ENCODE assay signal across 11 cellular contexts in the genomic region with DNA sequence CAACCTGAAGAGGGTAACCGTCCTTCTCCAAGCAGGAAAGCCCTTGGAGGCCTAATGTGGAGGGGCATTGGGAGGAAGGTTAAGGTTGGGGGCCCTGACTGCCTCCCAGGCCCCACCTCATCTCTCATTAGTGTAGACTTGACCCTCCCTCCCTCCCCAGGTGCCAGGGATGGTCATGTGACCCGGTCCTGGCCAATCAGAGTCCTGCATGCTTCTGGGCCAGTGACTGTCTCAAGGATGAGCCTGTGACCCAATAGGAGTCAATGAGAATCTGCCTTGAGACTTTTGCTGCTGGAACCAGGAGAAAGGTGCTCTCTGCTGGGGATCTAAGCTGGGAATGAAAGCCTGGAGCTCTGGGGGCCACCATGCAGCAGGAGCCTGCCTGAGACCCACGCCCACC.
A peak's percentile ranks its signal among the peaks of the same experiment; 100 is the strongest.
DNase-seq lines count a peak whose midpoint lies in the region; ATAC-seq, FAIRE-seq and TF ChIP-seq lines count a peak whose summit lies in the region.
"Had no signal": no experiment of that assay in that cellular context is flagged by ENCODE, and none has a peak within 500 bp of the region (broad histone marks: within the 10 kb centered on the region; RNA-seq: fewer than 3 reads in every experiment).

No MANE protein-coding gene starts in this region.

- TF ChIP-seq POLR2A in upper lobe of left lung (IDR thresholded peaks at IDR 0.05), result no peak

- FAIRE-seq in pancreas (lab: Jason Lieb, UNC), result no peak

- peaks cover 16% of the 10 kb centered on the region for H3K79me2 ChIP-seq in fibroblast of lung (ENCODE audit: control insufficient read depth, insufficient read depth, low read length)

- CTCF ChIA-PET in Panc1 (lab: Charles Lee), result no interaction called here

- H2AFZ ChIP-seq in fibroblast of lung (ENCODE audit: low read length), result no peak overlapping the region

- H3K27ac Mint-ChIP-seq in naive thymus-derived CD8-positive, alpha-beta T cell, result peak overlapping the region in 3 of 10 donors; percentile 52 to 65 (median 56)

- peaks cover 0 to 25% (median 0%) of the 10 kb centered on the region in 3 donors for H3K36me3 Mint-ChIP-seq in naive thymus-derived CD8-positive, alpha-beta T cell

- WGBS in upper lobe of left lung, 2 donors, result 76 to 92% methylated on average over 2 to 3 of the region's 3 CpGs
- WGBS in pancreas, 2 donors, result 85% methylated on average over 3 of the region's 3 CpGs

- no peak for TF ChIP-seq EP300 in upper lobe of left lung (IDR thresholded peaks at IDR 0.05)

- ATAC-seq in Panc1 (peak; percentile 25; the same call in 1 of the 2 replicates), upper lobe of left lung (ENCODE audit: low FRiP score in 2 of 2) (no peak), pancreas (no peak)
- no peak for ATAC-seq in naive thymus-derived CD8-positive, alpha-beta T cell
- ATAC-seq: mucosa of descending colon had no signal

- no peaks in the 10 kb centered on the region for H3K9me3 Mint-ChIP-seq in naive thymus-derived CD8-positive, alpha-beta T cell

- H3K4me2 ChIP-seq in fibroblast of lung (ENCODE audit: extremely low read depth, insufficient read depth, low read length), result no peak overlapping the region

- peaks cover 43 to 78% (median 69%) of the 10 kb centered on the region in 4 donors for H3K4me1 Mint-ChIP-seq in naive thymus-derived CD8-positive, alpha-beta T cell

- H3K27ac ChIP-seq in Panc1 (ENCODE audit: low read length) (peak overlapping the region; percentile 57), fibroblast of lung (ENCODE audit: insufficient read depth, low read length) (peak overlapping the region; percentile 90), upper lobe of left lung (peak overlapping the region in 3 of 4 donors; percentile 35 to 69 (median 62)), pancreas (no peak overlapping the region)

- DNase-seq in stimulated activated CD4-positive, alpha-beta T cell treated with anti-CD3 and anti-CD28 coated beads, Interleukin-15, amount 100 ng/mL, for 24 hours, result peak; percentile 35
- no peak for DNase-seq in stimulated activated CD4-positive, alpha-beta T cell treated with anti-CD3 and anti-CD28 coated beads, Interleukin-4, amount 100 ng/mL, for 4 hours
- DNase-seq in Panc1 (ENCODE audit: low read depth, low spot score), result no peak
- DNase-seq in fibroblast of lung (ENCODE audit: low read depth in 2 of 2), result no peak
- no peak for DNase-seq in upper lobe of left lung
- no peak for DNase-seq in naive thymus-derived CD8-positive, alpha-beta T cell
- DNase-seq in UCSD-AML1 (lab: John Stamatoyannopoulos, UW; ENCODE audit: unreplicated experiment), result no peak
- no peak for DNase-seq in pancreas
- DNase-seq: mucosa of descending colon, NCI-H1417 treated with DMSO at 0.1 percent for 48 hours had no signal

- TF ChIP-seq CTCF in Panc1 (IDR thresholded peaks at IDR 0.05) (no peak), fibroblast of lung (conservative IDR thresholded peaks at IDR 0.05 in 1 of 2, IDR thresholded peaks at IDR 0.05 in 1 of 2; ENCODE audit: low read depth in 1 of 2, low read length in 2 of 2) (no peak), upper lobe of left lung (IDR thresholded peaks at IDR 0.05) (no peak), pancreas (IDR thresholded peaks at IDR 0.05) (no peak)

- H3K9ac ChIP-seq in fibroblast of lung (ENCODE audit: insufficient read depth, low read length), result peak overlapping the region; percentile 32

- H3K9me3 ChIP-seq in Panc1 (ENCODE audit: control insufficient read depth, insufficient read depth, low read depth, low read length) (no peaks in the 10 kb centered on the region), fibroblast of lung (ENCODE audit: control insufficient read depth, insufficient read depth, low read depth, low read length) (no peaks in the 10 kb centered on the region), upper lobe of left lung (no peaks in the 10 kb centered on the region), pancreas (no peaks in the 10 kb centered on the region)
- H3K9me3 ChIP-seq: mucosa of descending colon, thoracic aorta had no signal

- intact Hi-C loops in Panc1 (cut with micrococcal nuclease; ENCODE audit: unreplicated experiment) (no loop called here), pancreas (cut with DNase I) (loop anchor here in 1 of 3 donors (10.0 kb wide), 2 partner anchors 112 to 258 kb away; no protein-coding TSS in a partner anchor)

- H3K4me3 ChIP-seq in Panc1 (ENCODE audit: low read depth in 2 of 2, low read length in 2 of 2), result no peak overlapping the region
- no peak overlapping the region for H3K4me3 ChIP-seq in fibroblast of lung (replicated peaks in 1 of 4; ENCODE audit: control extremely low read depth in 1 of 4, insufficient read depth in 1 of 4, low read depth in 3 of 4, low read length in 4 of 4)
- H3K4me3 ChIP-seq in upper lobe of left lung, result no peak overlapping the region
- no peak overlapping the region for H3K4me3 ChIP-seq in pancreas
- H3K4me3 ChIP-seq: mucosa of descending colon, thoracic aorta had no signal

- no peak overlapping the region for H3K4me3 Mint-ChIP-seq in naive thymus-derived CD8-positive, alpha-beta T cell

- no peaks in the 10 kb centered on the region for H3K27me3 ChIP-seq in Panc1 (ENCODE audit: control insufficient read depth, insufficient read depth, low read length)
- H3K27me3 ChIP-seq in fibroblast of lung (ENCODE audit: control insufficient read depth, insufficient read depth, low read length), result no peaks in the 10 kb centered on the region
- H3K27me3 ChIP-seq in upper lobe of left lung, result no peaks in the 10 kb centered on the region
- H3K27me3 ChIP-seq in pancreas, result no peaks in the 10 kb centered on the region

- no peaks in the 10 kb centered on the region for H3K27me3 Mint-ChIP-seq in naive thymus-derived CD8-positive, alpha-beta T cell

- no TSS peak for BruUV-seq in Panc1 (replicated peaks; lab: Mats Ljungman, UMichigan)

- no peaks in the 10 kb centered on the region for H4K20me1 ChIP-seq in fibroblast of lung (ENCODE audit: control insufficient read depth, extremely low read depth, insufficient read depth, low read length)

- H3K4me1 ChIP-seq in Panc1 (ENCODE audit: control insufficient read depth, insufficient read depth, low read length) (peaks cover 62% of the 10 kb centered on the region), fibroblast of lung (ENCODE audit: control insufficient read depth, extremely low read depth, insufficient read depth, low read length) (peaks cover 37% of the 10 kb centered on the region), upper lobe of left lung (peaks cover 49 to 59% (median 49%) of the 10 kb centered on the region in 4 donors), pancreas (peaks cover 20 to 33% (median 21%) of the 10 kb centered on the region in 3 donors)

- H3K36me3 ChIP-seq in Panc1 (ENCODE audit: control insufficient read depth, insufficient read depth, low read length) (peaks cover 3% of the 10 kb centered on the region; the same call in 1 of the 2 replicates), fibroblast of lung (ENCODE audit: control insufficient read depth, insufficient read depth, low read length) (peaks cover 5% of the 10 kb centered on the region), upper lobe of left lung (peaks cover 7 to 37% (median 16%) of the 10 kb centered on the region in 4 donors), pancreas (peaks cover 0 to 5% (median 0%) of the 10 kb centered on the region in 3 donors)

- POLR2A ChIA-PET in Panc1 (lab: Charles Lee), result no interaction called here
- POLR2A ChIA-PET in naive thymus-derived CD8-positive, alpha-beta T cell (lab: Charles Lee), result interaction anchor here (0.6 kb wide), 1 partner anchor 9 kb away, joined by 3 read pairs; no protein-coding TSS in a partner anchor

- in situ Hi-C loops in Panc1 (cut with HindIII; ENCODE audit: low pct_unique_long_range_greater_than_20kb, low sequenced_read_pairs), result no loop called here

Comparison
In these comparisons a context has a peak if more than half of its experiments do, and no peak if none do; other contexts are left out.
1. H3K27ac ChIP-seq: peak in Panc1 (single experiment), fibroblast of lung (single experiment) and upper lobe of left lung (3 of 4); none in pancreas (0 of 4).